8 cellular contexts compared by ENCODE assay signal in genomic region chr4:38306482-38307071, GRCh38.
DNase-seq lines count a peak whose midpoint lies in the region; ATAC-seq and TF ChIP-seq lines count a peak whose summit lies in the region.

No MANE protein-coding gene starts in this region.

- peaks cover 0 to 24% (median 0%) of the 10 kb centered on the region in 5 donors for H3K27me3 Mint-ChIP-seq in naive thymus-derived CD4-positive, alpha-beta T cell

- no peaks in the 10 kb centered on the region for H3K27me3 ChIP-seq in MM.1S (replicated peaks; ENCODE audit: insufficient read depth, low read length)
- H3K27me3 ChIP-seq in naive thymus-derived CD4-positive, alpha-beta T cell (ENCODE audit: control insufficient read depth in 2 of 2, insufficient read depth in 2 of 2, low read length in 2 of 2), result no peaks in the 10 kb centered on the region

- peaks cover 54% of the 10 kb centered on the region for H3K4me1 ChIP-seq in MM.1S (ENCODE audit: low read length)
- H3K4me1 ChIP-seq in naive thymus-derived CD4-positive, alpha-beta T cell (ENCODE audit: control insufficient read depth in 2 of 2, insufficient read depth in 2 of 2, low read length in 2 of 2), result peaks cover 24 to 32% of the 10 kb centered on the region in 2 donors

- H3F3A ChIP-seq in MM.1S (ENCODE audit: insufficient read depth, low read length), result peaks cover 48% of the 10 kb centered on the region

- H3K27ac ChIP-seq in MM.1S (ENCODE audit: low read length), result peak overlapping the region; percentile 93
- no peak overlapping the region for H3K27ac ChIP-seq in naive thymus-derived CD4-positive, alpha-beta T cell (ENCODE audit: low read depth, low read length)

- no peak for TF ChIP-seq CTCF in MM.1S (IDR thresholded peaks at IDR 0.05; ENCODE audit: low read length)

- peak overlapping the region; percentile 57 for H3K4me2 ChIP-seq in MM.1S (ENCODE audit: low read depth, low read length)

- POLR2A ChIA-PET in naive thymus-derived CD4-positive, alpha-beta T cell (lab: Charles Lee), result interaction anchor here (0.7 to 2.2 kb wide), 5 partner anchors 10 to 723 kb away, joined by 3 to 6 read pairs (median 4); no protein-coding TSS in a partner anchor

- H3K79me2 ChIP-seq in MM.1S (ENCODE audit: low read length), result no peaks in the 10 kb centered on the region

- peaks cover 0 to 16% (median 9%) of the 10 kb centered on the region in 11 donors for H3K9me3 Mint-ChIP-seq in naive thymus-derived CD4-positive, alpha-beta T cell

- H4K20me1 ChIP-seq in MM.1S (ENCODE audit: insufficient read depth, low read length), result no peaks in the 10 kb centered on the region

- no peaks in the 10 kb centered on the region for H3K9me2 ChIP-seq in MM.1S (replicated peaks; ENCODE audit: insufficient read depth, low read length)

- peaks cover 24 to 54% (median 47%) of the 10 kb centered on the region in 7 donors for H3K4me1 Mint-ChIP-seq in naive thymus-derived CD4-positive, alpha-beta T cell

- no peaks in the 10 kb centered on the region for H3K36me3 ChIP-seq in MM.1S (replicated peaks; ENCODE audit: insufficient read depth, low read length)
- no peaks in the 10 kb centered on the region for H3K36me3 ChIP-seq in naive thymus-derived CD4-positive, alpha-beta T cell (ENCODE audit: control insufficient read depth in 2 of 3, insufficient read depth in 3 of 3, low read length in 3 of 3)

- peak overlapping the region; percentile 1 to 77 (median 54) for H3K27ac Mint-ChIP-seq in naive thymus-derived CD4-positive, alpha-beta T cell

- intact Hi-C loops in naive thymus-derived CD4-positive, alpha-beta T cell (cut with micrococcal nuclease), result loop anchor here in 1 of 2 donors (1.0 kb wide), 2 partner anchors 13 to 145 kb away; no protein-coding TSS in a partner anchor

- peak overlapping the region; percentile 47 for H3K9ac ChIP-seq in MM.1S (ENCODE audit: low read length)

- CTCF ChIA-PET in naive thymus-derived CD4-positive, alpha-beta T cell (lab: Charles Lee), result no interaction called here

- peaks cover 0 to 17% (median 4%) of the 10 kb centered on the region in 5 donors for H3K36me3 Mint-ChIP-seq in naive thymus-derived CD4-positive, alpha-beta T cell

- H3K9me3 ChIP-seq in MM.1S (replicated peaks; ENCODE audit: insufficient read depth, low read length), result no peaks in the 10 kb centered on the region
- peaks cover 0 to 7% (median 0%) of the 10 kb centered on the region in 3 experiments for H3K9me3 ChIP-seq in naive thymus-derived CD4-positive, alpha-beta T cell (ENCODE audit: control insufficient read depth in 2 of 3, low read length in 3 of 3)

- peak overlapping the region in 9 of 10 donors; percentile 4 to 68 (median 51) for H3K4me3 Mint-ChIP-seq in naive thymus-derived CD4-positive, alpha-beta T cell

- H2AFZ ChIP-seq in MM.1S (ENCODE audit: low read length), result peak overlapping the region; percentile 33; the same call in 1 of the 2 replicates

- 0 out of 2 replicates have a peak overlapping the region, but pooled peaks have one; percentile 2 for H3K4me3 ChIP-seq in MM.1S (ENCODE audit: low read length)
- H3K4me3 ChIP-seq in naive thymus-derived CD4-positive, alpha-beta T cell (ENCODE audit: low read length), result no peak overlapping the region

- ATAC-seq in GM21786 (IDR thresholded peaks at IDR 0.05; ENCODE audit: unreplicated experiment), result peak; percentile 57
- ATAC-seq in naive thymus-derived CD4-positive, alpha-beta T cell, result no peak

- DNase-seq in NCI-H2171 treated with DMSO at 0.1 percent for 48 hours (lab: John Stamatoyannopoulos, UW), result peak; percentile 26
- DNase-seq in NCI-H2171 (lab: John Stamatoyannopoulos, UW), result no peak
- peak; percentile 95 for DNase-seq in MM.1S
- peak in 3 of 9 donors; percentile 17 to 32 (median 24) for DNase-seq in naive thymus-derived CD4-positive, alpha-beta T cell
- DNase-seq in NCI-H2227 treated with DMSO at 0.1 percent for 48 hours (lab: John Stamatoyannopoulos, UW), result no peak
- DNase-seq in SW480 (ENCODE audit: low spot score), result no peak
- DNase-seq in NCI-H1092 (lab: John Stamatoyannopoulos, UW), result no peak

Comparison
In these comparisons a context has a peak if more than half of its experiments do, and no peak if none do; other contexts are left out.
1. DNase-seq: peak in NCI-H2171 treated with DMSO at 0.1 percent for 48 hours (single experiment) and MM.1S (single experiment); none in NCI-H2171 (single experiment), NCI-H2227 treated with DMSO at 0.1 percent for 48 hours (single experiment), SW480 (single experiment) and NCI-H1092 (single experiment).